In genomic region chr19:3320354-3320670, GRCh38 we compare ENCODE assay signal across 24 cellular contexts.
"Had no signal": no experiment of that assay in that cellular context is flagged by ENCODE, and none has a peak within 500 bp of the region (broad histone marks: within the 10 kb centered on the region; RNA-seq: fewer than 3 reads in every experiment).

No MANE protein-coding gene starts in this region.

- H3K9me3 Mint-ChIP-seq: activated B cell treated with CpG ODN at 0.5 μM for 24 hours; activated CD8-positive, alpha-beta T cell treated with anti-CD3 and anti-CD28 coated beads for 36 hours; activated naive CD4-positive, alpha-beta T cell treated with anti-CD3 and anti-CD28 coated beads, Interleukin-2, amount 50 U/mL, for 72 hours; activated T-cell treated with anti-CD3 and anti-CD28 coated beads, Interleukin-2, amount 50 U/mL, for 4 hours; activated T-helper 2 cell treated with anti-CD3 and anti-CD28 coated beads, Interferon-gamma antibody, Interleukin-2, Interleukin-4, amounts not matched to agents 10 μg/mL and 5 μg/mL and 100 μg/mL, durations not matched to agents 14 hours and 24 hours and 36 hours; naive thymus-derived CD8-positive, alpha-beta T cell; neural progenitor cell had no signal

- ATAC-seq: activated CD8-positive, alpha-beta T cell treated with anti-CD3 and anti-CD28 coated beads for 36 hours; activated naive CD4-positive, alpha-beta T cell treated with anti-CD3 and anti-CD28 coated beads, Interleukin-2, amount 50 U/mL, for 72 hours; activated T-cell treated with anti-CD3 and anti-CD28 coated beads, Interleukin-2, amount 50 U/mL, for 4 hours; body of pancreas; foreskin keratinocyte; heart left ventricle; left lung; lower lobe of right lung; naive thymus-derived CD8-positive, alpha-beta T cell; right cardiac atrium had no signal

- DNase-seq: activated B cell treated with CpG ODN at 0.5 μM for 24 hours; activated CD4-positive, alpha-beta T cell treated with anti-CD3 and anti-CD28 coated beads, Interleukin-2, amount 50 U/mL, for 1 hour; activated CD8-positive, alpha-beta T cell treated with anti-CD3 and anti-CD28 coated beads for 36 hours; activated T-cell treated with anti-CD3 and anti-CD28 coated beads, Interleukin-2, amount 50 U/mL, for 4 hours; body of pancreas; dermis blood vessel endothelial cell; effector CD4-positive, alpha-beta T cell; foreskin keratinocyte; kidney glomerular epithelial cell; lower lobe of right lung; mesenchymal stem cell; naive thymus-derived CD8-positive, alpha-beta T cell; spleen; stimulated activated naive CD4-positive, alpha-beta T cell treated with Interleukin-2 at 50 U/mL for 16 hours; T-helper 2 cell; testis; transverse colon had no signal

- H3K27me3 ChIP-seq: testis had no signal

- H3K4me3 Mint-ChIP-seq: activated B cell treated with CpG ODN at 0.5 μM for 24 hours; activated CD8-positive, alpha-beta T cell treated with anti-CD3 and anti-CD28 coated beads for 36 hours; activated T-cell treated with anti-CD3 and anti-CD28 coated beads, Interleukin-2, amount 50 U/mL, for 4 hours; naive thymus-derived CD8-positive, alpha-beta T cell; neural progenitor cell had no signal

- H3K4me1 ChIP-seq: body of pancreas, esophagus muscularis mucosa, foreskin keratinocyte, heart left ventricle, left lung, lower lobe of right lung, neural progenitor cell, spleen, testis, transverse colon had no signal

- H3K4me1 Mint-ChIP-seq: activated B cell treated with CpG ODN at 0.5 μM for 24 hours, neural progenitor cell had no signal

- H3K36me3 Mint-ChIP-seq: activated naive CD4-positive, alpha-beta T cell treated with anti-CD3 and anti-CD28 coated beads, Interleukin-2, amount 50 U/mL, for 72 hours; naive thymus-derived CD8-positive, alpha-beta T cell; neural progenitor cell had no signal

- H2AFZ ChIP-seq: neural progenitor cell had no signal

- H3K9ac ChIP-seq: neural progenitor cell had no signal

- H3K27ac Mint-ChIP-seq: activated B cell treated with CpG ODN at 0.5 μM for 24 hours; activated CD8-positive, alpha-beta T cell treated with anti-CD3 and anti-CD28 coated beads for 36 hours; activated naive CD4-positive, alpha-beta T cell treated with anti-CD3 and anti-CD28 coated beads, Interleukin-2, amount 50 U/mL, for 72 hours; activated T-helper 2 cell treated with anti-CD3 and anti-CD28 coated beads, Interferon-gamma antibody, Interleukin-2, Interleukin-4, amounts not matched to agents 10 μg/mL and 5 μg/mL and 100 μg/mL, durations not matched to agents 14 hours and 24 hours and 36 hours; neural progenitor cell had no signal

- H3K4me3 ChIP-seq: body of pancreas, esophagus muscularis mucosa, heart left ventricle, left lung, lower lobe of right lung, neural progenitor cell, spleen, testis, transverse colon had no signal

- H3K9me3 ChIP-seq: body of pancreas, esophagus muscularis mucosa, left lung, lower lobe of right lung, spleen, testis, transverse colon had no signal

- H3K27ac ChIP-seq: body of pancreas, esophagus muscularis mucosa, foreskin keratinocyte, heart left ventricle, left lung, lower lobe of right lung, neural progenitor cell, spleen, testis, transverse colon had no signal

- H3K36me3 ChIP-seq: esophagus muscularis mucosa, heart left ventricle, left lung, lower lobe of right lung, neural progenitor cell, spleen, transverse colon had no signal

- H3K4me2 ChIP-seq: neural progenitor cell had no signal
